ENCODE assay signal across 1 cellular context in the genomic region with DNA sequence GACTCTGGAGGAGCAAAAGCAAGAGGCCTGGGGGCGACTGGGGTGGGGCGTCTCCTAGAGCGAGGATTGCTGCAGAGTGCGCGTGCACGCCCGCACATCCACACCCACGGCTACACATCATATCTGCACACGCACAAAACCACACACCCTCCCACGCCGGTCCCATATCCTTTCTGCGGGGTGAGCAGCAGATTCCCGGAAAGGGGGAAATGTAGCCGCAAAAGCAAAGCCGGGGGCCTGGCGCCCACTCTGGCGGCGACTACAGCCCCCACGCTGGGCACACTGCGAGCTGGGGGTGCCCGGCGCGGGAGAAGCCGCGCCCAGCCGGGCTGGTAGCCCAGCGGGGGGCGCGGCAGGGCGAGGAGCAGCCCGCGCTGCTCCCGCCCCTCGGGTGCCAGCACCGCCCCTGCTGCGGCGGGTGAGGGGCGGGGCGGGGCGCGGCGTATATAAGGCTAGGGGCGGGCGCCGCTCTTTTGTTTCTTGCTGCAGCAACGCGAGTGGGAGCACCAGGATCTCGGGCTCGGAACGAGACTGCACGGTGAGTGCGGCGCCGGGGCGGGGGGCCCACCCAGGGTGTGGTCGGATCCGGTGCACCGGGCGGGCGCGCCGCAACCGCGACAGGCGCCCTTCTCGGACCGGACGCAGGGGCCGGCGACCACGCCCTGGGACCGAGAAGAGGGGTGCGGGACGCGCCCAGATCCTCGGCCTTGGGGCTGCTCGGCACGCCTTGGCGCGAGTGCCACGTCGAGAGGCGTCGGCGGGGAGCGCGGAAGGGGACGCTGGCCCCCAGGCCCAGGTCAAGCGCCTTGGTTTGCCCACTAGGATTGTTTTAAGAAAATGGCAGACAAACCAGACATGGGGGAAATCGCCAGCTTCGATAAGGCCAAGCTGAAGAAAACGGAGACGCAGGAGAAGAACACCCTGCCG.
TF ChIP-seq lines count a peak whose summit lies in the region.

A gene (plus strand): TSS at position 476 of the 927 bp plus-strand sequence.

TF ChIP-seq in HepG2, 621 proteins besides CTCF, POLR2A, EP300 and RAD21 (continued from another document and continues in another):
- TF ChIP-seq, protein P1, sequence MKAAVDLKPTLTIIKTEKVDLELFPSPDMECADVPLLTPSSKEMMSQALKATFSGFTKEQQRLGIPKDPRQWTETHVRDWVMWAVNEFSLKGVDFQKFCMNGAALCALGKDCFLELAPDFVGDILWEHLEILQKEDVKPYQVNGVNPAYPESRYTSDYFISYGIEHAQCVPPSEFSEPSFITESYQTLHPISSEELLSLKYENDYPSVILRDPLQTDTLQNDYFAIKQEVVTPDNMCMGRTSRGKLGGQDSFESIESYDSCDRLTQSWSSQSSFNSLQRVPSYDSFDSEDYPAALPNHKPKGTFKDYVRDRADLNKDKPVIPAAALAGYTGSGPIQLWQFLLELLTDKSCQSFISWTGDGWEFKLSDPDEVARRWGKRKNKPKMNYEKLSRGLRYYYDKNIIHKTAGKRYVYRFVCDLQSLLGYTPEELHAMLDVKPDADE (CRISPR knock-in tag; IDR thresholded peaks at IDR 0.05), result no peak
- TF ChIP-seq HDAC1 (CRISPR knock-in tag; IDR thresholded peaks at IDR 0.05) (no peak; the same call in 1 of the 2 replicates), FLYWCH1 (CRISPR knock-in tag; IDR thresholded peaks at IDR 0.05) (no peak), SUZ12 (IDR thresholded peaks at IDR 0.05; ENCODE audit: low read depth, low read length) (no peak), ZFX (CRISPR knock-in tag; IDR thresholded peaks at IDR 0.05; ENCODE audit: low read depth) (peak; percentile 89), SMYD3 (CRISPR knock-in tag; IDR thresholded peaks at IDR 0.05) (peak; percentile 77; the same call in 1 of the 2 replicates), U2AF2 (IDR thresholded peaks at IDR 0.05; ENCODE audit: low read depth, low read length) (no peak), NR3C1 (CRISPR knock-in tag; IDR thresholded peaks at IDR 0.05) (no peak), ZBTB7A (CRISPR knock-in tag; IDR thresholded peaks at IDR 0.05) (peak; percentile 86), ZNF547 (CRISPR knock-in tag; IDR thresholded peaks at IDR 0.05) (peak; percentile 97), ELF1 (CRISPR knock-in tag; IDR thresholded peaks at IDR 0.05) (no peak), POLR2AphosphoS5 (IDR thresholded peaks at IDR 0.05; ENCODE audit: low read depth, low read length) (peak; percentile 96), ZFP62 (CRISPR knock-in tag; IDR thresholded peaks at IDR 0.05) (no peak), ZNF337 (CRISPR knock-in tag; IDR thresholded peaks at IDR 0.05; ENCODE audit: borderline replicate concordance, low read depth) (0 out of 2 replicates have a peak, but pooled peaks have one; percentile 57), ARID2 (CRISPR knock-in tag; IDR thresholded peaks at IDR 0.05; ENCODE audit: borderline replicate concordance) (peak; percentile 82; the same call in 1 of the 2 replicates), KLF9 (CRISPR knock-in tag; IDR thresholded peaks at IDR 0.05; ENCODE audit: low read depth) (peak; percentile 48; the same call in 1 of the 2 replicates), HES4 (CRISPR knock-in tag; IDR thresholded peaks at IDR 0.05; ENCODE audit: borderline replicate concordance) (peak; percentile 88), ZSCAN12 (CRISPR knock-in tag; IDR thresholded peaks at IDR 0.05) (peak; percentile 82; the same call in 1 of the 2 replicates), CEBPG (CRISPR knock-in tag; IDR thresholded peaks at IDR 0.05) (no peak), KLF13 (CRISPR knock-in tag; IDR thresholded peaks at IDR 0.05) (peak; percentile 88; the same call in 1 of the 2 replicates), SOX13 (IDR thresholded peaks at IDR 0.05) (no peak), SOX13 (CRISPR knock-in tag; conservative IDR thresholded peaks at IDR 0.05 in 1 of 2, IDR thresholded peaks at IDR 0.05 in 1 of 2) (peak in 1 of 2 experiments; percentile 64; a peak in 1 of 4 replicates), PHF21A (CRISPR knock-in tag; IDR thresholded peaks at IDR 0.05) (peak; percentile 70), NCOR1 (IDR thresholded peaks at IDR 0.05; ENCODE audit: borderline replicate concordance, low read length) (no peak), MED1 (CRISPR knock-in tag; IDR thresholded peaks at IDR 0.05) (peak; percentile 85), TBX3 (IDR thresholded peaks at IDR 0.05; ENCODE audit: borderline replicate concordance) (no peak), ZFP1 (CRISPR knock-in tag; IDR thresholded peaks at IDR 0.05) (no peak), SNAI1 (CRISPR knock-in tag; IDR thresholded peaks at IDR 0.05; ENCODE audit: borderline replicate concordance) (no peak; the same call in 1 of the 2 replicates), ZNF552 (CRISPR knock-in tag; IDR thresholded peaks at IDR 0.05; ENCODE audit: borderline replicate concordance) (peak; percentile 49), ZNF124 (CRISPR knock-in tag; IDR thresholded peaks at IDR 0.05) (peak; percentile 90; the same call in 1 of the 2 replicates)
- TF ChIP-seq, protein P2, sequence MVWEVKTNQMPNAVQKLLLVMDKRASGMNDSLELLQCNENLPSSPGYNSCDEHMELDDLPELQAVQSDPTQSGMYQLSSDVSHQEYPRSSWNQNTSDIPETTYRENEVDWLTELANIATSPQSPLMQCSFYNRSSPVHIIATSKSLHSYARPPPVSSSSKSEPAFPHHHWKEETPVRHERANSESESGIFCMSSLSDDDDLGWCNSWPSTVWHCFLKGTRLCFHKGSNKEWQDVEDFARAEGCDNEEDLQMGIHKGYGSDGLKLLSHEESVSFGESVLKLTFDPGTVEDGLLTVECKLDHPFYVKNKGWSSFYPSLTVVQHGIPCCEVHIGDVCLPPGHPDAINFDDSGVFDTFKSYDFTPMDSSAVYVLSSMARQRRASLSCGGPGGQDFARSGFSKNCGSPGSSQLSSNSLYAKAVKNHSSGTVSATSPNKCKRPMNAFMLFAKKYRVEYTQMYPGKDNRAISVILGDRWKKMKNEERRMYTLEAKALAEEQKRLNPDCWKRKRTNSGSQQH (CRISPR knock-in tag; IDR thresholded peaks at IDR 0.05; ENCODE audit: low read depth), result peak; percentile 53; the same call in 1 of the 2 replicates
- TF ChIP-seq, protein P3, sequence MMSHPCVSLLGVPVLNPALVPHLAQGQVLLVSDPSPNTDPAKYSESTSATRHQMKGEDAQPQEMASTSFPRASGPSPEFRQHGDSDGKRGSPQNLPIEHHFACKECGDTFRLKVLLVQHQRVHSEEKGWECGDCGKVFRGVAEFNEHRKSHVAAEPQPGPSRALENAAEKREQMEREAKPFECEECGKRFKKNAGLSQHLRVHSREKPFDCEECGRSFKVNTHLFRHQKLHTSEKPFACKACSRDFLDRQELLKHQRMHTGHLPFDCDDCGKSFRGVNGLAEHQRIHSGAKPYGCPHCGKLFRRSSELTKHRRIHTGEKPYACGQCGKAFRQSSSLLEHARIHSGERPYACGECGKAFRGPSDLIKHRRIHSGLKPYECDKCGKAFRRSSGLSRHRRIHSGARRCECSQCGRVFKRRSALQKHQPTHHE (CRISPR knock-in tag; IDR thresholded peaks at IDR 0.05; ENCODE audit: borderline replicate concordance), result peak; percentile 95; the same call in 1 of the 2 replicates
- TF ChIP-seq, protein P4, sequence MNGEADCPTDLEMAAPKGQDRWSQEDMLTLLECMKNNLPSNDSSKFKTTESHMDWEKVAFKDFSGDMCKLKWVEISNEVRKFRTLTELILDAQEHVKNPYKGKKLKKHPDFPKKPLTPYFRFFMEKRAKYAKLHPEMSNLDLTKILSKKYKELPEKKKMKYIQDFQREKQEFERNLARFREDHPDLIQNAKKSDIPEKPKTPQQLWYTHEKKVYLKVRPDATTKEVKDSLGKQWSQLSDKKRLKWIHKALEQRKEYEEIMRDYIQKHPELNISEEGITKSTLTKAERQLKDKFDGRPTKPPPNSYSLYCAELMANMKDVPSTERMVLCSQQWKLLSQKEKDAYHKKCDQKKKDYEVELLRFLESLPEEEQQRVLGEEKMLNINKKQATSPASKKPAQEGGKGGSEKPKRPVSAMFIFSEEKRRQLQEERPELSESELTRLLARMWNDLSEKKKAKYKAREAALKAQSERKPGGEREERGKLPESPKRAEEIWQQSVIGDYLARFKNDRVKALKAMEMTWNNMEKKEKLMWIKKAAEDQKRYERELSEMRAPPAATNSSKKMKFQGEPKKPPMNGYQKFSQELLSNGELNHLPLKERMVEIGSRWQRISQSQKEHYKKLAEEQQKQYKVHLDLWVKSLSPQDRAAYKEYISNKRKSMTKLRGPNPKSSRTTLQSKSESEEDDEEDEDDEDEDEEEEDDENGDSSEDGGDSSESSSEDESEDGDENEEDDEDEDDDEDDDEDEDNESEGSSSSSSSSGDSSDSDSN (CRISPR knock-in tag; IDR thresholded peaks at IDR 0.05), result peak; percentile 91; the same call in 1 of the 2 replicates
- TF ChIP-seq, protein P5, sequence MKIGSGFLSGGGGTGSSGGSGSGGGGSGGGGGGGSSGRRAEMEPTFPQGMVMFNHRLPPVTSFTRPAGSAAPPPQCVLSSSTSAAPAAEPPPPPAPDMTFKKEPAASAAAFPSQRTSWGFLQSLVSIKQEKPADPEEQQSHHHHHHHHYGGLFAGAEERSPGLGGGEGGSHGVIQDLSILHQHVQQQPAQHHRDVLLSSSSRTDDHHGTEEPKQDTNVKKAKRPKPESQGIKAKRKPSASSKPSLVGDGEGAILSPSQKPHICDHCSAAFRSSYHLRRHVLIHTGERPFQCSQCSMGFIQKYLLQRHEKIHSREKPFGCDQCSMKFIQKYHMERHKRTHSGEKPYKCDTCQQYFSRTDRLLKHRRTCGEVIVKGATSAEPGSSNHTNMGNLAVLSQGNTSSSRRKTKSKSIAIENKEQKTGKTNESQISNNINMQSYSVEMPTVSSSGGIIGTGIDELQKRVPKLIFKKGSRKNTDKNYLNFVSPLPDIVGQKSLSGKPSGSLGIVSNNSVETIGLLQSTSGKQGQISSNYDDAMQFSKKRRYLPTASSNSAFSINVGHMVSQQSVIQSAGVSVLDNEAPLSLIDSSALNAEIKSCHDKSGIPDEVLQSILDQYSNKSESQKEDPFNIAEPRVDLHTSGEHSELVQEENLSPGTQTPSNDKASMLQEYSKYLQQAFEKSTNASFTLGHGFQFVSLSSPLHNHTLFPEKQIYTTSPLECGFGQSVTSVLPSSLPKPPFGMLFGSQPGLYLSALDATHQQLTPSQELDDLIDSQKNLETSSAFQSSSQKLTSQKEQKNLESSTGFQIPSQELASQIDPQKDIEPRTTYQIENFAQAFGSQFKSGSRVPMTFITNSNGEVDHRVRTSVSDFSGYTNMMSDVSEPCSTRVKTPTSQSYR (CRISPR knock-in tag; IDR thresholded peaks at IDR 0.05; ENCODE audit: borderline replicate concordance), result peak; percentile 48; the same call in 1 of the 2 replicates
- TF ChIP-seq, protein P6, sequence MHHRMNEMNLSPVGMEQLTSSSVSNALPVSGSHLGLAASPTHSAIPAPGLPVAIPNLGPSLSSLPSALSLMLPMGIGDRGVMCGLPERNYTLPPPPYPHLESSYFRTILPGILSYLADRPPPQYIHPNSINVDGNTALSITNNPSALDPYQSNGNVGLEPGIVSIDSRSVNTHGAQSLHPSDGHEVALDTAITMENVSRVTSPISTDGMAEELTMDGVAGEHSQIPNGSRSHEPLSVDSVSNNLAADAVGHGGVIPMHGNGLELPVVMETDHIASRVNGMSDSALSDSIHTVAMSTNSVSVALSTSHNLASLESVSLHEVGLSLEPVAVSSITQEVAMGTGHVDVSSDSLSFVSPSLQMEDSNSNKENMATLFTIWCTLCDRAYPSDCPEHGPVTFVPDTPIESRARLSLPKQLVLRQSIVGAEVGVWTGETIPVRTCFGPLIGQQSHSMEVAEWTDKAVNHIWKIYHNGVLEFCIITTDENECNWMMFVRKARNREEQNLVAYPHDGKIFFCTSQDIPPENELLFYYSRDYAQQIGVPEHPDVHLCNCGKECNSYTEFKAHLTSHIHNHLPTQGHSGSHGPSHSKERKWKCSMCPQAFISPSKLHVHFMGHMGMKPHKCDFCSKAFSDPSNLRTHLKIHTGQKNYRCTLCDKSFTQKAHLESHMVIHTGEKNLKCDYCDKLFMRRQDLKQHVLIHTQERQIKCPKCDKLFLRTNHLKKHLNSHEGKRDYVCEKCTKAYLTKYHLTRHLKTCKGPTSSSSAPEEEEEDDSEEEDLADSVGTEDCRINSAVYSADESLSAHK (CRISPR knock-in tag; IDR thresholded peaks at IDR 0.05; ENCODE audit: borderline replicate concordance), result no peak
- TF ChIP-seq, protein P7, sequence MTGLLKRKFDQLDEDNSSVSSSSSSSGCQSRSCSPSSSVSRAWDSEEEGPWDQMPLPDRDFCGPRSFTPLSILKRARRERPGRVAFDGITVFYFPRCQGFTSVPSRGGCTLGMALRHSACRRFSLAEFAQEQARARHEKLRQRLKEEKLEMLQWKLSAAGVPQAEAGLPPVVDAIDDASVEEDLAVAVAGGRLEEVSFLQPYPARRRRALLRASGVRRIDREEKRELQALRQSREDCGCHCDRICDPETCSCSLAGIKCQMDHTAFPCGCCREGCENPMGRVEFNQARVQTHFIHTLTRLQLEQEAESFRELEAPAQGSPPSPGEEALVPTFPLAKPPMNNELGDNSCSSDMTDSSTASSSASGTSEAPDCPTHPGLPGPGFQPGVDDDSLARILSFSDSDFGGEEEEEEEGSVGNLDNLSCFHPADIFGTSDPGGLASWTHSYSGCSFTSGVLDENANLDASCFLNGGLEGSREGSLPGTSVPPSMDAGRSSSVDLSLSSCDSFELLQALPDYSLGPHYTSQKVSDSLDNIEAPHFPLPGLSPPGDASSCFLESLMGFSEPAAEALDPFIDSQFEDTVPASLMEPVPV (CRISPR knock-in tag; IDR thresholded peaks at IDR 0.05), result peak; percentile 89
- TF ChIP-seq, protein P8, sequence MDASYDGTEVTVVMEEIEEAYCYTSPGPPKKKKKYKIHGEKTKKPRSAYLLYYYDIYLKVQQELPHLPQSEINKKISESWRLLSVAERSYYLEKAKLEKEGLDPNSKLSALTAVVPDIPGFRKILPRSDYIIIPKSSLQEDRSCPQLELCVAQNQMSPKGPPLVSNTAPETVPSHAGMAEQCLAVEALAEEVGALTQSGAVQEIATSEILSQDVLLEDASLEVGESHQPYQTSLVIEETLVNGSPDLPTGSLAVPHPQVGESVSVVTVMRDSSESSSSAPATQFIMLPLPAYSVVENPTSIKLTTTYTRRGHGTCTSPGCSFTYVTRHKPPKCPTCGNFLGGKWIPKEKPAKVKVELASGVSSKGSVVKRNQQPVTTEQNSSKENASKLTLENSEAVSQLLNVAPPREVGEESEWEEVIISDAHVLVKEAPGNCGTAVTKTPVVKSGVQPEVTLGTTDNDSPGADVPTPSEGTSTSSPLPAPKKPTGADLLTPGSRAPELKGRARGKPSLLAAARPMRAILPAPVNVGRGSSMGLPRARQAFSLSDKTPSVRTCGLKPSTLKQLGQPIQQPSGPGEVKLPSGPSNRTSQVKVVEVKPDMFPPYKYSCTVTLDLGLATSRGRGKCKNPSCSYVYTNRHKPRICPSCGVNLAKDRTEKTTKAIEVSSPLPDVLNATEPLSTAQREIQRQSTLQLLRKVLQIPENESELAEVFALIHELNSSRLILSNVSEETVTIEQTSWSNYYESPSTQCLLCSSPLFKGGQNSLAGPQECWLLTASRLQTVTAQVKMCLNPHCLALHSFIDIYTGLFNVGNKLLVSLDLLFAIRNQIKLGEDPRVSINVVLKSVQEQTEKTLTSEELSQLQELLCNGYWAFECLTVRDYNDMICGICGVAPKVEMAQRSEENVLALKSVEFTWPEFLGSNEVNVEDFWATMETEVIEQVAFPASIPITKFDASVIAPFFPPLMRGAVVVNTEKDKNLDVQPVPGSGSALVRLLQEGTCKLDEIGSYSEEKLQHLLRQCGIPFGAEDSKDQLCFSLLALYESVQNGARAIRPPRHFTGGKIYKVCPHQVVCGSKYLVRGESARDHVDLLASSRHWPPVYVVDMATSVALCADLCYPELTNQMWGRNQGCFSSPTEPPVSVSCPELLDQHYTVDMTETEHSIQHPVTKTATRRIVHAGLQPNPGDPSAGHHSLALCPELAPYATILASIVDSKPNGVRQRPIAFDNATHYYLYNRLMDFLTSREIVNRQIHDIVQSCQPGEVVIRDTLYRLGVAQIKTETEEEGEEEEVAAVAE (CRISPR knock-in tag; IDR thresholded peaks at IDR 0.05; ENCODE audit: borderline replicate concordance), result peak; percentile 12; the same call in 1 of the 2 replicates
